Comparison of ENCODE assay signal across 22 cellular contexts in genomic region chr9:113919422-113919821, GRCh38.
"Had no signal": no experiment of that assay in that cellular context is flagged by ENCODE, and none has a peak within 500 bp of the region (broad histone marks: within the 10 kb centered on the region; RNA-seq: fewer than 3 reads in every experiment).

No MANE protein-coding gene starts in this region.

- H3K27ac Mint-ChIP-seq: activated B cell treated with CpG ODN at 0.5 μM for 24 hours; activated CD4-positive, alpha-beta memory T cell treated with anti-CD3 and anti-CD28 coated beads for 36 hours; activated CD4-positive, alpha-beta T cell treated with anti-CD3 and anti-CD28 coated beads for 36 hours; effector memory CD8-positive, alpha-beta T cell; T-helper 1 cell treated with Interleukin-12 subunit alpha and Interleukin-12 subunit beta and Interleukin-4 antibody, amounts not matched to agents 30 μg/mL and 1 μg/mL, for 36 hours had no signal

- H3K9me3 ChIP-seq: colonic mucosa, upper lobe of right lung had no signal

- H3K9me3 Mint-ChIP-seq: effector memory CD8-positive, alpha-beta T cell; T-helper 1 cell treated with Interleukin-12 subunit alpha and Interleukin-12 subunit beta and Interleukin-4 antibody, amounts not matched to agents 30 μg/mL and 1 μg/mL, for 36 hours had no signal

- H3K27ac ChIP-seq: colonic mucosa, dorsolateral prefrontal cortex, heart left ventricle, upper lobe of right lung had no signal

- H3K27me3 ChIP-seq: colonic mucosa, dorsolateral prefrontal cortex, heart left ventricle, upper lobe of right lung had no signal

- DNase-seq: activated B cell treated with CpG ODN at 0.5 μM for 24 hours; activated CD4-positive, alpha-beta memory T cell treated with anti-CD3 and anti-CD28 coated beads for 36 hours; activated CD4-positive, alpha-beta T cell treated with anti-CD3 and anti-CD28 coated beads for 36 hours; activated effector memory CD4-positive, alpha-beta T cell treated with anti-CD3 and anti-CD28 coated beads, Interleukin-2, amount 50 U/mL, for 16 hours; activated naive CD4-positive, alpha-beta T cell treated with anti-CD3 and anti-CD28 coated beads, Interleukin-2, amount 50 U/mL, for 16 hours; activated T-cell treated with anti-CD3 and anti-CD28 coated beads for 4 hours; central memory CD4-positive, alpha-beta T cell; colonic mucosa; effector memory CD8-positive, alpha-beta T cell; heart left ventricle; islet precursor cell; left cardiac atrium; mesenchymal stem cell; naive B cell; occipital lobe; stimulated activated CD4-positive, alpha-beta T cell treated with anti-CD3 and anti-CD28 coated beads, Interleukin-4, amount 100 ng/mL, for 1 hour; stimulated activated naive CD4-positive, alpha-beta T cell; T1000; upper lobe of right lung had no signal

- ATAC-seq: activated CD4-positive, alpha-beta T cell treated with anti-CD3 and anti-CD28 coated beads for 36 hours; effector memory CD8-positive, alpha-beta T cell; esophagus mucosa; heart left ventricle; left cardiac atrium; upper lobe of right lung had no signal

- H3K4me3 ChIP-seq: colonic mucosa, dorsolateral prefrontal cortex, heart left ventricle, upper lobe of right lung had no signal

- H3K36me3 Mint-ChIP-seq: activated CD4-positive, alpha-beta memory T cell treated with anti-CD3 and anti-CD28 coated beads for 36 hours had no signal

- H3K4me1 ChIP-seq: colonic mucosa, upper lobe of right lung had no signal

- H3K36me3 ChIP-seq: colonic mucosa, heart left ventricle, upper lobe of right lung had no signal
